3 cellular contexts compared by ENCODE assay signal in the genomic region with DNA sequence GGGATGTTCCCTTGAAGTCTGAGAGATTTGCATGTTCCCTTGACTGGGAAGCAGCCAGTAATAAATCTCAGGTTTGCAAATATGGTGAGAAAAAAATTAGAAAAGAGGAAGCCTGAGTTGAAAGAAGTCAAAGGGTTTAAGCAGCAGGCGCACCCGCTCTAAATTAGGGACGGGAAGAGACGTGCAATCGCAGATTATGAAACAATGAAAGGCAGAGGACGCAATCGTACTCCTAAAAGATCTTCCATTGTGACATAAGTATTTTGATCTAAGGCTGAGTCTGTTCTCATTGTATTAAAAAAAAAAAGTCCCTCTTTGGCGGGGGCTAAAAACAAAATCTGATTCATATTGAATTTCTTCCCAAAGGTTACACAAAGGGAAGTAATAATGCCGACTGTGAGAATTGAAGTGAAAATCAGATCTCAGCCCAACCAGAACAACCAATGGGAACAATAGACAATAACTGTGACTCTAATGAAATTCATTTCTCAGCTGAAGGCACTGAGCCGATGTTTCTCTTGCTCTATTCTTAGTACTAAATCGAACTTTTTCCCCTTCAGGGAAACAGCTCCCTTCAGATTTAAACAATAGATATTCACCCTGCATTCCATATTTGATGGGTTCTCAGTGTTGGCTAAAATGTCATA.
TF ChIP-seq lines count a peak whose summit lies in the region.

No MANE protein-coding gene starts in this region.

TF ChIP-seq in liver, 16 proteins besides CTCF, POLR2A, EP300 and RAD21:
- TF ChIP-seq NR2F2 (IDR thresholded peaks at IDR 0.05) (peak; percentile 65), ZBTB33 (IDR thresholded peaks at IDR 0.05) (no peak)

TF ChIP-seq in HepG2, 621 proteins besides CTCF, POLR2A, EP300 and RAD21:
- no peak for TF ChIP-seq FOXM1 (CRISPR knock-in tag; IDR thresholded peaks at IDR 0.05)
- TF ChIP-seq, protein P1, sequence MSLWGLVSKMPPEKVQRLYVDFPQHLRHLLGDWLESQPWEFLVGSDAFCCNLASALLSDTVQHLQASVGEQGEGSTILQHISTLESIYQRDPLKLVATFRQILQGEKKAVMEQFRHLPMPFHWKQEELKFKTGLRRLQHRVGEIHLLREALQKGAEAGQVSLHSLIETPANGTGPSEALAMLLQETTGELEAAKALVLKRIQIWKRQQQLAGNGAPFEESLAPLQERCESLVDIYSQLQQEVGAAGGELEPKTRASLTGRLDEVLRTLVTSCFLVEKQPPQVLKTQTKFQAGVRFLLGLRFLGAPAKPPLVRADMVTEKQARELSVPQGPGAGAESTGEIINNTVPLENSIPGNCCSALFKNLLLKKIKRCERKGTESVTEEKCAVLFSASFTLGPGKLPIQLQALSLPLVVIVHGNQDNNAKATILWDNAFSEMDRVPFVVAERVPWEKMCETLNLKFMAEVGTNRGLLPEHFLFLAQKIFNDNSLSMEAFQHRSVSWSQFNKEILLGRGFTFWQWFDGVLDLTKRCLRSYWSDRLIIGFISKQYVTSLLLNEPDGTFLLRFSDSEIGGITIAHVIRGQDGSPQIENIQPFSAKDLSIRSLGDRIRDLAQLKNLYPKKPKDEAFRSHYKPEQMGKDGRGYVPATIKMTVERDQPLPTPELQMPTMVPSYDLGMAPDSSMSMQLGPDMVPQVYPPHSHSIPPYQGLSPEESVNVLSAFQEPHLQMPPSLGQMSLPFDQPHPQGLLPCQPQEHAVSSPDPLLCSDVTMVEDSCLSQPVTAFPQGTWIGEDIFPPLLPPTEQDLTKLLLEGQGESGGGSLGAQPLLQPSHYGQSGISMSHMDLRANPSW (CRISPR knock-in tag; IDR thresholded peaks at IDR 0.05; ENCODE audit: borderline replicate concordance): no peak
- no peak for TF ChIP-seq MTF2 (CRISPR knock-in tag; IDR thresholded peaks at IDR 0.05; ENCODE audit: borderline replicate concordance)
- no peak for TF ChIP-seq NFE2L2 (IDR thresholded peaks at IDR 0.05; ENCODE audit: low read length)
- no peak for TF ChIP-seq ZSCAN20 (CRISPR knock-in tag; IDR thresholded peaks at IDR 0.05; ENCODE audit: borderline replicate concordance)
- no peak for TF ChIP-seq CEBPG (CRISPR knock-in tag; IDR thresholded peaks at IDR 0.05)
- no peak for TF ChIP-seq HOXA3 (CRISPR knock-in tag; IDR thresholded peaks at IDR 0.05)
- TF ChIP-seq SPEN (CRISPR knock-in tag; IDR thresholded peaks at IDR 0.05; ENCODE audit: low read depth): no peak
- no peak for TF ChIP-seq SYNCRIP (IDR thresholded peaks at IDR 0.05; ENCODE audit: insufficient read depth, low read depth, low read length)

TF ChIP-seq in GM12878, 131 proteins besides CTCF, POLR2A, EP300 and RAD21:
- TF ChIP-seq PML (IDR thresholded peaks at IDR 0.05; ENCODE audit: low read length) (no peak), SPI1 (IDR thresholded peaks at IDR 0.05; ENCODE audit: borderline replicate concordance, insufficient read depth, low read depth, low read length) (peak; percentile 59; the same call in 1 of the 2 replicates)
